Comparison of ENCODE assay signal across 8 cellular contexts in genomic region chr17:76737082-76737675, GRCh38. TPM values are rescaled to one million over a fixed set of nuclear protein-coding genes. Genes with fewer than 3 reads are reported as not detected.
DNase-seq lines count a peak whose midpoint lies in the region; ATAC-seq, FAIRE-seq and TF ChIP-seq lines count a peak whose summit lies in the region.

A gene with protein sequence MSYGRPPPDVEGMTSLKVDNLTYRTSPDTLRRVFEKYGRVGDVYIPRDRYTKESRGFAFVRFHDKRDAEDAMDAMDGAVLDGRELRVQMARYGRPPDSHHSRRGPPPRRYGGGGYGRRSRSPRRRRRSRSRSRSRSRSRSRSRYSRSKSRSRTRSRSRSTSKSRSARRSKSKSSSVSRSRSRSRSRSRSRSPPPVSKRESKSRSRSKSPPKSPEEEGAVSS (minus strand): TSS chr17:76737331. CDS start chr17:76737160, 171 bp downstream.

- H3K27ac ChIP-seq in 22Rv1 (peak within 1 kb of the TSS; percentile 99), body of pancreas (peak within 1 kb of the TSS; percentile 98 to 100 (median 99)), sigmoid colon (peak within 1 kb of the TSS; percentile 98 to 99 (median 98))

- peaks cover 54% of the 10 kb centered on the region for H3K4me1 ChIP-seq in body of pancreas
- H3K4me1 ChIP-seq in sigmoid colon, result peaks cover 0 to 73% (median 65%) of the 10 kb centered on the region in 4 donors

- WGBS in body of pancreas, 2 donors, result 0 to 1% methylated on average over 17 to 57 of the region's 60 CpGs
- 0% methylated on average over 60 of the region's 60 CpGs for WGBS in sigmoid colon, 2 donors

- TF ChIP-seq CTCF in 22Rv1 (IDR thresholded peaks at IDR 0.05) (no peak), body of pancreas (IDR thresholded peaks at IDR 0.05) (no peak), sigmoid colon (IDR thresholded peaks at IDR 0.05) (no peak)

- TF ChIP-seq EP300 in sigmoid colon (IDR thresholded peaks at IDR 0.05), result peak in 1 of 4 donors; percentile 67

- no peaks in the 10 kb centered on the region for H3K27me3 ChIP-seq in body of pancreas
- no peaks in the 10 kb centered on the region for H3K27me3 ChIP-seq in sigmoid colon

- TF ChIP-seq POLR2A in body of pancreas (IDR thresholded peaks at IDR 0.05) (peak; percentile 100), sigmoid colon (IDR thresholded peaks at IDR 0.05) (peak; percentile 99 to 100)

- H3K9me3 ChIP-seq in body of pancreas (no peaks in the 10 kb centered on the region), sigmoid colon (no peaks in the 10 kb centered on the region)

- ATAC-seq in GM18520 (IDR thresholded peaks at IDR 0.05; ENCODE audit: unreplicated experiment) (peak; percentile 58), HG03064 (IDR thresholded peaks at IDR 0.05; ENCODE audit: low read depth, unreplicated experiment) (peak; percentile 47), body of pancreas (peak; percentile 90)

- H3K4me3 ChIP-seq in body of pancreas (peak within 1 kb of the TSS; percentile 67 to 85), sigmoid colon (peak within 1 kb of the TSS; percentile 91 to 97 (median 94))

- peaks cover 0 to 15% of the 10 kb centered on the region in 2 donors for H3K36me3 ChIP-seq in body of pancreas (replicated peaks in 1 of 2; ENCODE audit: insufficient read depth in 1 of 2, low read depth in 2 of 2)
- peaks cover 0 to 46% (median 18%) of the 10 kb centered on the region in 4 donors for H3K36me3 ChIP-seq in sigmoid colon

- intact Hi-C loops in body of pancreas (cut with DNase I) (no loop called here), sigmoid colon (cut with DNase I) (loop anchor here (5.0 kb wide), 1 partner anchor 405 kb away; the partner anchor contains the start of gene SEC14L1)

- FAIRE-seq in TTC549 (lab: Jason Lieb, UNC), result peak; percentile 81

- peak; percentile 97 for DNase-seq in NCI-H2107 treated with DMSO at 0.1 percent for 48 hours (lab: John Stamatoyannopoulos, UW; ENCODE audit: unreplicated experiment)
- peak; percentile 98 to 99 (median 98) for DNase-seq in body of pancreas
- peak; percentile 84 for DNase-seq in iPS DF 19.7 (ENCODE audit: low read depth, low spot score)
- peak; percentile 99 for DNase-seq in sigmoid colon

RNA-seq across cellular contexts. Expression of the gene that starts here (rescaled TPM):
- total RNA-seq in body of pancreas (100 to 1,000 TPM; 258 to 301 TPM), sigmoid colon (100 to 1,000 TPM; 123 to 229 (median 129) TPM)
- polyA plus RNA-seq in sigmoid colon, result 100 to 1,000 TPM in 2 of 3 donors, 10 to 100 TPM in 1; 87.9 to 187 (median 107) TPM

Comparison
In these comparisons a context has a peak if more than half of its experiments do, and no peak if none do; other contexts are left out.
1. Peak in every context shown above with its lines: DNase-seq, ATAC-seq, H3K4me3 ChIP-seq and H3K27ac ChIP-seq.